Comparison of ENCODE assay signal across 15 cellular contexts in genomic region chr10:22681301-22681700, GRCh38. TPM values are rescaled to one million over a fixed set of nuclear protein-coding genes. Genes with fewer than 3 reads are reported as not detected.
DNase-seq lines count a peak whose midpoint lies in the region; ATAC-seq, FAIRE-seq and TF ChIP-seq lines count a peak whose summit lies in the region.
"Had no signal": no experiment of that assay in that cellular context is flagged by ENCODE, and none has a peak within 500 bp of the region (broad histone marks: within the 10 kb centered on the region; RNA-seq: fewer than 3 reads in every experiment).

No MANE protein-coding gene starts in this region.

- CTCF ChIA-PET in activated CD8-positive, alpha-beta memory T cell treated with anti-CD3 and anti-CD28 coated beads, Interleukin-2, amount 10 ng/mL, durations not matched to agents 7 days and 5 days (lab: Charles Lee) = interaction anchor here (0.6 to 3.2 kb wide), 10 partner anchors 12 to 81 kb away, joined by 3 to 15 read pairs (median 4); partner anchors contain the start of gene PIP4K2A
- CTCF ChIA-PET in H1 (lab: Charles Lee; ENCODE audit: partially characterized antibody) = interaction anchor here (0.6 kb wide), 1 partner anchor 251 kb away, joined by 3 read pairs; no protein-coding TSS in a partner anchor

- TF ChIP-seq EP300 in H1 (IDR thresholded peaks at IDR 0.05; ENCODE audit: borderline replicate concordance in 1 of 2, low read depth in 2 of 2, low read length in 2 of 2) = no peak

- H2BK5ac ChIP-seq in H1 (ENCODE audit: low read depth, low read length) = peak overlapping the region; percentile 67

- H3K4me1 ChIP-seq in H1 (replicated peaks in 1 of 4; ENCODE audit: control insufficient read depth in 3 of 4, insufficient read depth in 4 of 4, low read length in 3 of 4) (peaks cover 7 to 29% (median 12%) of the 10 kb centered on the region in 4 experiments; a peak in 6 of 7 replicates), left lung (peaks cover 10 to 56% of the 10 kb centered on the region in 2 donors), upper lobe of right lung (peaks cover 49% of the 10 kb centered on the region), ascending aorta (peaks cover 0 to 41% of the 10 kb centered on the region in 2 donors)

- H2BK12ac ChIP-seq in H1 (ENCODE audit: low read depth, low read length) = peak overlapping the region; percentile 72

- H3K27ac ChIP-seq in H1 (ENCODE audit: low read depth, low read length) (no peak overlapping the region; the same call in 1 of the 2 replicates), left lung (peak overlapping the region in 1 of 2 donors; percentile 46), upper lobe of right lung (no peak overlapping the region), ascending aorta (no peak overlapping the region)
- H3K27ac ChIP-seq: esophagus muscularis mucosa, VCaP had no signal

- H3K56ac ChIP-seq in H1 (replicated peaks; ENCODE audit: insufficient read length, low read depth, low read length) = no peak overlapping the region

- H3K14ac ChIP-seq in H1 (ENCODE audit: insufficient read length) = no peak overlapping the region

- 89% methylated on average over 1 of the region's 1 CpG; no CpG with 5 or more reads in 1 of the 2 experiments for WGBS in H1 (ENCODE audit: extremely low coverage in 1 of 2, insufficient coverage in 1 of 2, insufficient read length in 1 of 2, insufficient replicate concordance in 2 of 2, low coverage in 1 of 2, low lambda C conversion rate in 2 of 2, missing lambda C conversion rate in 1 of 2), 2 experiments

- no peak overlapping the region for H4K5ac ChIP-seq in H1 (ENCODE audit: insufficient read length, low read depth, low read length)

- peaks cover 22 to 97% of the 10 kb centered on the region in 2 experiments for H3K79me2 ChIP-seq in H1 (ENCODE audit: control insufficient read depth in 1 of 2, insufficient read depth in 2 of 2, low read length in 2 of 2)

- no peak overlapping the region; a peak in 1 of 7 replicates for H3K9ac ChIP-seq in H1 (replicated peaks in 1 of 4; ENCODE audit: extremely low read depth in 1 of 4, low read depth in 3 of 4, low read length in 3 of 4)

- no peak overlapping the region for H3K4me3 ChIP-seq in H1 (ENCODE audit: extremely low read depth in 1 of 4, insufficient read depth in 2 of 4, low read depth in 3 of 4, low read length in 4 of 4)
- H3K4me3 ChIP-seq in left lung = no peak overlapping the region
- no peak overlapping the region for H3K4me3 ChIP-seq in upper lobe of right lung
- no peak overlapping the region for H3K4me3 ChIP-seq in ascending aorta
- H3K4me3 ChIP-seq: esophagus muscularis mucosa, uterus had no signal

- no peaks in the 10 kb centered on the region for H3K23me2 ChIP-seq in H1 (ENCODE audit: low read depth, low read length)

- H3K18ac ChIP-seq in H1 (ENCODE audit: extremely low read depth, low read length) = peak overlapping the region; percentile 15; the same call in 1 of the 2 replicates

- no peak overlapping the region for H3K4me2 ChIP-seq in H1 (ENCODE audit: insufficient read depth in 1 of 2, low read depth in 2 of 2, low read length in 2 of 2)

- H3K4ac ChIP-seq in H1 (replicated peaks; ENCODE audit: insufficient read length, low read depth, low read length) = no peak overlapping the region

- no peak for TF ChIP-seq POLR2A in H1 (IDR thresholded peaks at IDR 0.05; ENCODE audit: control extremely low read depth in 1 of 2, low read depth in 2 of 2, low read length in 2 of 2)

- H4K8ac ChIP-seq in H1 (ENCODE audit: extremely low read depth, insufficient read depth, low read length) = no peak overlapping the region

- no peaks in the 10 kb centered on the region for H3K9me3 Mint-ChIP-seq in activated CD8-positive, alpha-beta memory T cell treated with anti-CD3 and anti-CD28 coated beads, Interleukin-2, amount 10 ng/mL, durations not matched to agents 7 days and 5 days (ENCODE audit: low read depth)
- no peaks in the 10 kb centered on the region for H3K9me3 Mint-ChIP-seq in stimulated activated effector memory CD8-positive, alpha-beta T cell treated with anti-CD3 and anti-CD28 coated beads, Interleukin-12 subunit alpha, Interleukin-12 subunit beta, amount 100 ng/mL, for 72 hours

- H3K9me3 ChIP-seq in T-helper 17 cell (ENCODE audit: control insufficient read depth, low read length, poor library complexity, severe bottlenecking) (no peaks in the 10 kb centered on the region), H1 (ENCODE audit: insufficient read depth in 2 of 2, low read depth in 1 of 2, low read length in 1 of 2) (no peaks in the 10 kb centered on the region), left lung (no peaks in the 10 kb centered on the region), upper lobe of right lung (no peaks in the 10 kb centered on the region), ascending aorta (no peaks in the 10 kb centered on the region)
- H3K9me3 ChIP-seq: esophagus muscularis mucosa, uterus had no signal

- H3K79me1 ChIP-seq in H1 (ENCODE audit: low read depth, low read length) = peaks cover 10% of the 10 kb centered on the region

- no peak overlapping the region for H2AFZ ChIP-seq in H1 (ENCODE audit: low read length)

- peak overlapping the region; percentile 44 for H3K4me3 Mint-ChIP-seq in activated CD8-positive, alpha-beta memory T cell treated with anti-CD3 and anti-CD28 coated beads, Interleukin-2, amount 10 ng/mL, durations not matched to agents 7 days and 5 days
- peak overlapping the region; percentile 31 for H3K4me3 Mint-ChIP-seq in T-helper 17 cell
- H3K4me3 Mint-ChIP-seq in stimulated activated effector memory CD8-positive, alpha-beta T cell treated with anti-CD3 and anti-CD28 coated beads, Interleukin-12 subunit alpha, Interleukin-12 subunit beta, amount 100 ng/mL, for 72 hours = peak overlapping the region; percentile 69

- no peak overlapping the region for H2BK15ac ChIP-seq in H1 (ENCODE audit: low read length)

- H3K27me3 Mint-ChIP-seq in activated CD8-positive, alpha-beta memory T cell treated with anti-CD3 and anti-CD28 coated beads, Interleukin-2, amount 10 ng/mL, durations not matched to agents 7 days and 5 days = no peaks in the 10 kb centered on the region
- no peaks in the 10 kb centered on the region for H3K27me3 Mint-ChIP-seq in T-helper 17 cell

- POLR2A ChIA-PET in H1 (lab: Charles Lee; ENCODE audit: partially characterized antibody) = interaction anchor here (1.0 to 2.1 kb wide), 3 partner anchors 10 to 24 kb away, joined by 3 to 5 read pairs (median 3); no protein-coding TSS in a partner anchor

- H4K91ac ChIP-seq in H1 (replicated peaks; ENCODE audit: insufficient read length, low read length) = peak overlapping the region; percentile 41

- TF ChIP-seq RAD21 in H1 (IDR thresholded peaks at IDR 0.05 in 1 of 2, conservative IDR thresholded peaks at IDR 0.05 in 1 of 2; ENCODE audit: low read depth in 2 of 2, low read length in 2 of 2) = no peak

- H3K27ac Mint-ChIP-seq in activated CD8-positive, alpha-beta memory T cell treated with anti-CD3 and anti-CD28 coated beads, Interleukin-2, amount 10 ng/mL, durations not matched to agents 7 days and 5 days = peak overlapping the region; percentile 90
- H3K27ac Mint-ChIP-seq in T-helper 17 cell = peak overlapping the region; percentile 95
- H3K27ac Mint-ChIP-seq in stimulated activated effector memory CD8-positive, alpha-beta T cell treated with anti-CD3 and anti-CD28 coated beads, Interleukin-12 subunit alpha, Interleukin-12 subunit beta, amount 100 ng/mL, for 72 hours = peak overlapping the region; percentile 99

- peaks cover 87% of the 10 kb centered on the region for H3K4me1 Mint-ChIP-seq in activated CD8-positive, alpha-beta memory T cell treated with anti-CD3 and anti-CD28 coated beads, Interleukin-2, amount 10 ng/mL, durations not matched to agents 7 days and 5 days
- peaks cover 72% of the 10 kb centered on the region for H3K4me1 Mint-ChIP-seq in T-helper 17 cell
- H3K4me1 Mint-ChIP-seq in stimulated activated effector memory CD8-positive, alpha-beta T cell treated with anti-CD3 and anti-CD28 coated beads, Interleukin-12 subunit alpha, Interleukin-12 subunit beta, amount 100 ng/mL, for 72 hours = peaks cover 93% of the 10 kb centered on the region

- H3K36me3 Mint-ChIP-seq in activated CD8-positive, alpha-beta memory T cell treated with anti-CD3 and anti-CD28 coated beads, Interleukin-2, amount 10 ng/mL, durations not matched to agents 7 days and 5 days = peaks cover 13% of the 10 kb centered on the region
- no peaks in the 10 kb centered on the region for H3K36me3 Mint-ChIP-seq in T-helper 17 cell (ENCODE audit: low read depth)
- H3K36me3 Mint-ChIP-seq in stimulated activated effector memory CD8-positive, alpha-beta T cell treated with anti-CD3 and anti-CD28 coated beads, Interleukin-12 subunit alpha, Interleukin-12 subunit beta, amount 100 ng/mL, for 72 hours = peaks cover 40% of the 10 kb centered on the region

- no peak overlapping the region for H2BK120ac ChIP-seq in H1 (replicated peaks; ENCODE audit: low read depth, low read length)

- FAIRE-seq in H1 (lab: Jason Lieb, UNC) = no peak

- peak overlapping the region; percentile 66 for H2AK5ac ChIP-seq in H1 (ENCODE audit: low read depth, low read length)

- no peak for TF ChIP-seq CTCF in H1 (IDR thresholded peaks at IDR 0.05; ENCODE audit: control extremely low read depth in 1 of 3, insufficient read depth in 1 of 3, low read depth in 1 of 3, low read length in 3 of 3)
- TF ChIP-seq CTCF in left lung (IDR thresholded peaks at IDR 0.05) = no peak
- TF ChIP-seq CTCF in upper lobe of right lung (IDR thresholded peaks at IDR 0.05) = no peak
- TF ChIP-seq CTCF in ascending aorta (IDR thresholded peaks at IDR 0.05) = no peak

- H3K23ac ChIP-seq in H1 (ENCODE audit: insufficient read length) = no peak overlapping the region

- intact Hi-C loops in left lung (cut with DNase I) = no loop called here
- intact Hi-C loops in upper lobe of right lung (cut with DNase I) = no loop called here
- intact Hi-C loops in ascending aorta (cut with DNase I) = no loop called here

- no peaks in the 10 kb centered on the region for H3K36me3 ChIP-seq in H1 (ENCODE audit: control insufficient read depth in 2 of 4, insufficient read depth in 4 of 4, low read length in 3 of 4)
- H3K36me3 ChIP-seq in left lung = no peaks in the 10 kb centered on the region
- H3K36me3 ChIP-seq in upper lobe of right lung = no peaks in the 10 kb centered on the region
- no peaks in the 10 kb centered on the region for H3K36me3 ChIP-seq in ascending aorta
- H3K36me3 ChIP-seq: esophagus muscularis mucosa, uterus had no signal

- DNase-seq in activated CD8-positive, alpha-beta memory T cell treated with anti-CD3 and anti-CD28 coated beads, Interleukin-2, amount 10 ng/mL, durations not matched to agents 7 days and 5 days = no peak
- no peak for DNase-seq in activated CD8-positive, alpha-beta memory T cell treated with anti-CD3 and anti-CD28 coated beads, Interleukin-2, amount 50 U/mL, for 4 hours
- no peak for DNase-seq in T-helper 17 cell
- no peak for DNase-seq in H1 (ENCODE audit: low read depth in 1 of 2, low spot score in 2 of 2)
- peak in 1 of 2 donors; percentile 51 for DNase-seq in stimulated activated effector memory CD8-positive, alpha-beta T cell treated with anti-CD3 and anti-CD28 coated beads, Interleukin-12 subunit alpha, Interleukin-12 subunit beta, amount 100 ng/mL, for 72 hours (ENCODE audit: low spot score in 2 of 2)
- DNase-seq in left lung = no peak
- no peak for DNase-seq in upper lobe of right lung
- DNase-seq in ascending aorta (ENCODE audit: low spot score in 2 of 2) = no peak
- DNase-seq: Karpas-422, NCI-H2029, NCI-H774, SHP77 treated with DMSO at 0.1 percent for 48 hours, uterus had no signal

- H3K27me3 ChIP-seq in H1 (replicated peaks in 1 of 4; ENCODE audit: control insufficient read depth in 3 of 4, extremely low read depth in 1 of 4, insufficient read depth in 3 of 4, low read length in 3 of 4) = no peaks in the 10 kb centered on the region
- no peaks in the 10 kb centered on the region for H3K27me3 ChIP-seq in left lung
- H3K27me3 ChIP-seq in upper lobe of right lung = no peaks in the 10 kb centered on the region
- H3K27me3 ChIP-seq in ascending aorta = no peaks in the 10 kb centered on the region
- H3K27me3 ChIP-seq: esophagus muscularis mucosa, uterus had no signal

- ATAC-seq in activated CD8-positive, alpha-beta memory T cell treated with anti-CD3 and anti-CD28 coated beads, Interleukin-2, amount 10 ng/mL, durations not matched to agents 7 days and 5 days = no peak
- ATAC-seq in T-helper 17 cell (no peak), left lung (no peak), upper lobe of right lung (no peak)
- no peak for ATAC-seq in stimulated activated effector memory CD8-positive, alpha-beta T cell treated with anti-CD3 and anti-CD28 coated beads, Interleukin-12 subunit alpha, Interleukin-12 subunit beta, amount 100 ng/mL, for 72 hours

- 0 out of 2 replicates have a peak overlapping the region, but pooled peaks have one; percentile 44 for H2BK20ac ChIP-seq in H1 (ENCODE audit: low read length)

- peaks cover 2 to 3% of the 10 kb centered on the region in 2 experiments for H4K20me1 ChIP-seq in H1 (replicated peaks in 1 of 2; ENCODE audit: control insufficient read depth in 1 of 2, insufficient read depth in 2 of 2, low read length in 2 of 2)

RNA-seq across cellular contexts. Expression of gene PIP4K2A, which starts 33.1 kb away (rescaled TPM):
- 100 to 1,000 TPM; 129 to 136 TPM for total RNA-seq in activated CD8-positive, alpha-beta memory T cell treated with anti-CD3 and anti-CD28 coated beads, Interleukin-2, amount 10 ng/mL, durations not matched to agents 7 days and 5 days
- total RNA-seq in T-helper 17 cell = 100 to 1,000 TPM; 167 to 205 TPM
- total RNA-seq in H1 (2021; fragmentation: NEBNext Ultra II Directional; extraction: Animal tissue kit (Norgen Biotek cat#: 25700)) = 57.1 and 60.9 TPM in 2 replicates
- 11.3 and 19.0 TPM in 2 replicates for polyA plus RNA-seq in H1 (2011; rRNA removed)
- polyA plus RNA-seq in H1 (2011; cell fraction: cytosol; rRNA removed) = 15.7 TPM
- 6.1 TPM for polyA plus RNA-seq in H1 (2011; cell fraction: nucleus; rRNA removed)
- 23.3 to 36.7 TPM (median 27.5 TPM) in 4 replicates for polyA plus RNA-seq in H1 (2012, experiment 1 of 2)
- 13.8 TPM for polyA plus RNA-seq in H1 (2012, experiment 2 of 2)
- polyA plus RNA-seq in H1 (2013, experiment 1 of 2) = 19.9 TPM
- polyA plus RNA-seq in H1 (2013, experiment 2 of 2) = 21.7 TPM
- polyA minus RNA-seq in H1 (2011; rRNA and poly(A)+ RNA removed) = 28.9 and 34.6 TPM in 2 replicates
- 22.9 TPM for polyA minus RNA-seq in H1 (2011; cell fraction: cytosol; rRNA and poly(A)+ RNA removed)
- 29.0 TPM for polyA minus RNA-seq in H1 (2011; cell fraction: nucleus; rRNA and poly(A)+ RNA removed)
- 10 to 100 TPM; 41.0 to 53.8 TPM for total RNA-seq in left lung
- total RNA-seq in upper lobe of right lung = 61.2 TPM
- 34.9 TPM for total RNA-seq in ascending aorta
